In genomic region chr19:2034729-2035589, GRCh38 we compare ENCODE assay signal across 9 cellular contexts. TPM values are rescaled to one million over a fixed set of nuclear protein-coding genes. Genes with fewer than 3 reads are reported as not detected.
A peak's percentile ranks its signal among the peaks of the same experiment; 100 is the strongest.
DNase-seq lines count a peak whose midpoint lies in the region; ATAC-seq and TF ChIP-seq lines count a peak whose summit lies in the region.
"Had no signal": no experiment of that assay in that cellular context is flagged by ENCODE, and none has a peak within 500 bp of the region (broad histone marks: within the 10 kb centered on the region; RNA-seq: fewer than 3 reads in every experiment).

No MANE protein-coding gene starts in this region.

- H3K36me3 ChIP-seq in PC-9 (ENCODE audit: low read depth) (no peaks in the 10 kb centered on the region), lower lobe of right lung (peaks cover 24% of the 10 kb centered on the region), thyroid gland (peaks cover 17 to 20% of the 10 kb centered on the region in 2 donors)

- DNase-seq in ELR (ENCODE audit: low read depth), result peak; percentile 52
- peak; percentile 32 to 82 for DNase-seq in PC-9
- peak; percentile 66 for DNase-seq in activated naive CD4-positive, alpha-beta T cell treated with anti-CD3 and anti-CD28 coated beads, Interleukin-2, amount 50 U/mL, for 16 hours
- DNase-seq in lower lobe of right lung, result peak; percentile 85
- peak; percentile 39 to 50 for DNase-seq in thyroid gland
- no peak for DNase-seq in NCI-H524 treated with DMSO at 0.1 percent for 48 hours (lab: John Stamatoyannopoulos, UW)

- H3K4me1 ChIP-seq in PC-9 (replicated peaks; ENCODE audit: insufficient read depth) (peaks cover 19% of the 10 kb centered on the region), lower lobe of right lung (peaks cover 34% of the 10 kb centered on the region), thyroid gland (peaks cover 26 to 41% of the 10 kb centered on the region in 2 donors)

- ATAC-seq in lower lobe of right lung (peak; percentile 57 to 63), HG03457 (IDR thresholded peaks at IDR 0.05; ENCODE audit: unreplicated experiment) (no peak), HG02642 (IDR thresholded peaks at IDR 0.05; ENCODE audit: poor library complexity, unreplicated experiment) (no peak)

- H3K27me3 ChIP-seq in PC-9 (ENCODE audit: insufficient read depth, low read depth) (no peaks in the 10 kb centered on the region), lower lobe of right lung (ENCODE audit: low read depth) (no peaks in the 10 kb centered on the region), thyroid gland (no peaks in the 10 kb centered on the region)

- CTCF ChIA-PET in PC-9 (lab: Charles Lee), result no interaction called here

- no peak for TF ChIP-seq POLR2A in thyroid gland (IDR thresholded peaks at IDR 0.05)

- H3K27ac ChIP-seq in PC-9 (peak overlapping the region; percentile 42), lower lobe of right lung (peak overlapping the region; percentile 92), thyroid gland (peak overlapping the region in 1 of 3 donors; percentile 49)
- H3K27ac ChIP-seq: HL-60 had no signal

- WGBS in thyroid gland, 2 donors, result 48 to 51% methylated on average over 29 to 30 of the region's 34 CpGs

- H3K4me2 ChIP-seq in PC-9, result peak overlapping the region; percentile 68

- TF ChIP-seq CTCF in PC-9 (conservative IDR thresholded peaks at IDR 0.05) (peak; percentile 25; the same call in 1 of the 2 replicates), lower lobe of right lung (IDR thresholded peaks at IDR 0.05) (peak; percentile 7), thyroid gland (IDR thresholded peaks at IDR 0.05) (no peak)

- intact Hi-C loops in PC-9 (cut with micrococcal nuclease; ENCODE audit: unreplicated experiment) (no loop called here), lower lobe of right lung (cut with DNase I) (no loop called here), thyroid gland (cut with DNase I) (no loop called here)

- H3K9me2 ChIP-seq in PC-9 (ENCODE audit: insufficient read depth), result no peaks in the 10 kb centered on the region

- H3F3A ChIP-seq in PC-9 (ENCODE audit: insufficient read depth, low read depth), result peaks cover 19% of the 10 kb centered on the region; the same call in 1 of the 2 replicates

- peak overlapping the region; percentile 56; the same call in 1 of the 2 replicates for H3K4me3 ChIP-seq in PC-9
- H3K4me3 ChIP-seq in lower lobe of right lung, result peak overlapping the region; percentile 3
- no peak overlapping the region for H3K4me3 ChIP-seq in thyroid gland (replicated peaks in 1 of 3)

- H3K79me2 ChIP-seq in PC-9 (ENCODE audit: low read depth), result no peaks in the 10 kb centered on the region

- H3K9me3 ChIP-seq in PC-9 (ENCODE audit: insufficient read depth, low read depth) (no peaks in the 10 kb centered on the region), lower lobe of right lung (peaks cover 7% of the 10 kb centered on the region), thyroid gland (no peaks in the 10 kb centered on the region)

- no TSS peak for BruUV-seq in PC-9 (replicated peaks; lab: Mats Ljungman, UMichigan)

- H4K20me1 ChIP-seq in PC-9 (ENCODE audit: insufficient read depth), result no peaks in the 10 kb centered on the region

- POLR2A ChIA-PET in PC-9 (lab: Charles Lee; ENCODE audit: unreplicated experiment), result no interaction called here

- peak overlapping the region; percentile 69 for H2AFZ ChIP-seq in PC-9

RNA-seq across cellular contexts. Expression of gene MKNK2, which starts 16.1 kb away (rescaled TPM):
- total RNA-seq in PC-9 (2021), result 132 and 166 TPM in 2 replicates
- total RNA-seq in lower lobe of right lung, result 268 TPM
- 100 to 1,000 TPM; 106 to 161 (median 123) TPM for total RNA-seq in thyroid gland

RNA-seq across cellular contexts. Expression of gene BTBD2, which starts 19.4 kb away (rescaled TPM):
- 79.2 and 81.0 TPM in 2 replicates for total RNA-seq in PC-9 (2021)
- 62.0 TPM for total RNA-seq in lower lobe of right lung
- total RNA-seq in thyroid gland, result 10 to 100 TPM; 74.8 to 89.9 (median 76.2) TPM

Comparison
In these comparisons a context has a peak if more than half of its experiments do, and no peak if none do; other contexts are left out.
1. H3K4me3 ChIP-seq: peak in PC-9 (single experiment) and lower lobe of right lung (single experiment); none in thyroid gland (0 of 3).
2. CTCF ChIP-seq: peak in PC-9 (single experiment) and lower lobe of right lung (single experiment); none in thyroid gland (0 of 6).
3. ATAC-seq: peak in lower lobe of right lung (2 of 2); none in HG03457 (single experiment) and HG02642 (single experiment).